ENCODE assay signal across 8 cellular contexts in genomic region chrX:20530319-20530979, GRCh38.
DNase-seq lines count a peak whose midpoint lies in the region; ATAC-seq and TF ChIP-seq lines count a peak whose summit lies in the region.

No MANE protein-coding gene starts in this region.

- no peaks in the 10 kb centered on the region for H3K79me2 ChIP-seq in ACC112 (ENCODE audit: control insufficient read depth, insufficient read depth, low read length, unreplicated experiment)

- in situ Hi-C loops in astrocyte of the cerebellum (cut with HindIII; ENCODE audit: low sequenced_read_pairs) = no loop called here

- peak overlapping the region; percentile 71 for H3K4me3 ChIP-seq in ACC112 (ENCODE audit: low read depth, low read length)
- peak overlapping the region; percentile 24 for H3K4me3 ChIP-seq in astrocyte of the cerebellum (ENCODE audit: low read depth, low read length)
- H3K4me3 ChIP-seq in iPS-15b (ENCODE audit: low read depth, low read length) = peak overlapping the region; percentile 28
- H3K4me3 ChIP-seq in skeletal muscle tissue (ENCODE audit: low read length in 3 of 3) = peak overlapping the region; percentile 32 to 45 (median 38)

- peak; percentile 74 for TF ChIP-seq CTCF in astrocyte of the cerebellum (IDR thresholded peaks at IDR 0.05; ENCODE audit: low read depth, low read length, missing control alignments)

- no peaks in the 10 kb centered on the region for H3K9me3 ChIP-seq in iPS-15b (ENCODE audit: control insufficient read depth, insufficient read depth, low read length)
- H3K9me3 ChIP-seq in skeletal muscle tissue (ENCODE audit: control insufficient read depth in 3 of 3, low read length in 3 of 3) = no peaks in the 10 kb centered on the region

- H3K4me1 ChIP-seq in ACC112 (ENCODE audit: control insufficient read depth, insufficient read depth, low read length, unreplicated experiment) (peaks cover 30% of the 10 kb centered on the region), iPS-15b (ENCODE audit: control insufficient read depth, insufficient read depth, low read length) (peaks cover 2% of the 10 kb centered on the region), skeletal muscle tissue (ENCODE audit: control insufficient read depth in 3 of 3, insufficient read depth in 3 of 3, low read length in 3 of 3) (peaks cover 0 to 5% (median 0%) of the 10 kb centered on the region in 3 donors)

- DNase-seq in NCI-H1105 treated with DMSO at 0.1 percent for 48 hours (lab: John Stamatoyannopoulos, UW) (peak; percentile 52), T-helper 2 cell (peak in 4 of 5 experiments; percentile 7 to 34 (median 17)), astrocyte of the cerebellum (ENCODE audit: low read depth) (peak; percentile 44)

- H3K27ac ChIP-seq in ACC112 (ENCODE audit: low read depth, low read length) (no peak overlapping the region), skeletal muscle tissue (ENCODE audit: low read depth, low read length) (no peak overlapping the region)

- H3K36me3 ChIP-seq in ACC112 (ENCODE audit: insufficient read depth, low read length) (no peaks in the 10 kb centered on the region), iPS-15b (ENCODE audit: control insufficient read depth, insufficient read depth, low read length) (no peaks in the 10 kb centered on the region), skeletal muscle tissue (ENCODE audit: control insufficient read depth in 3 of 3, insufficient read depth in 3 of 3, low read length in 3 of 3) (no peaks in the 10 kb centered on the region)

- peaks cover 32% of the 10 kb centered on the region for H3K27me3 ChIP-seq in ACC112 (ENCODE audit: insufficient read depth, low read length)
- peaks cover 15% of the 10 kb centered on the region for H3K27me3 ChIP-seq in iPS-15b (ENCODE audit: control insufficient read depth, insufficient read depth, low read length)
- H3K27me3 ChIP-seq in skeletal muscle tissue (ENCODE audit: control insufficient read depth in 3 of 3, insufficient read depth in 3 of 3, low read length in 3 of 3) = peaks cover 0 to 14% (median 0%) of the 10 kb centered on the region in 3 donors

- H2AFZ ChIP-seq in ACC112 (ENCODE audit: low read length, unreplicated experiment) = no peak overlapping the region

- H3K9ac ChIP-seq in iPS-15b (ENCODE audit: low read depth, low read length) (no peak overlapping the region), skeletal muscle tissue (ENCODE audit: low read depth in 1 of 3, low read length in 3 of 3) (peak overlapping the region in 1 of 3 donors; percentile 62)

- ATAC-seq in GM18502 (IDR thresholded peaks at IDR 0.05; ENCODE audit: poor library complexity, unreplicated experiment) = peak; percentile 63
- ATAC-seq in GM18498 (IDR thresholded peaks at IDR 0.05; ENCODE audit: unreplicated experiment) = no peak
